1 cellular context compared by ENCODE assay signal in the genomic region with DNA sequence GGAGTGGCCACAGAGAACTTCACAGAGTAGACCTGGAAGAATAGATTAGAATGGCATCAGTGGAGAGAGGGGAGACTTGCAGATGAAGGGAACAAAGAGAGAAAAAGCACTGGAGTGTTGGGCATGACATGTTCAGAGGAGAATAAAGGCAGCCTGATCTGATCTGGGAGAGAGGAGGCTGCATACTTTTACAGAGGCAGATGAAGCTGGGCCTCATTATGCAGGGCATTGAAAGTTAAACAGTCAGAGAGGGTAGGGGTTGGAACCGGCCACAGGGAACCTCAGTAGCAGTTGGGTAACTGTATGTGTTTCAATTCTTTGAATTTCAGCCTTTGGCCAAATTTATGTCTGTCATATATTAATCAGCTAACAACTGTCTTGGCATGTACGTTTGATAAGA.
TF ChIP-seq lines count a peak whose summit lies in the region.

No MANE protein-coding gene starts in this region.

TF ChIP-seq in WTC11, 78 proteins besides CTCF, POLR2A, EP300 and RAD21 (continued from another document):
- TF ChIP-seq, protein P1, sequence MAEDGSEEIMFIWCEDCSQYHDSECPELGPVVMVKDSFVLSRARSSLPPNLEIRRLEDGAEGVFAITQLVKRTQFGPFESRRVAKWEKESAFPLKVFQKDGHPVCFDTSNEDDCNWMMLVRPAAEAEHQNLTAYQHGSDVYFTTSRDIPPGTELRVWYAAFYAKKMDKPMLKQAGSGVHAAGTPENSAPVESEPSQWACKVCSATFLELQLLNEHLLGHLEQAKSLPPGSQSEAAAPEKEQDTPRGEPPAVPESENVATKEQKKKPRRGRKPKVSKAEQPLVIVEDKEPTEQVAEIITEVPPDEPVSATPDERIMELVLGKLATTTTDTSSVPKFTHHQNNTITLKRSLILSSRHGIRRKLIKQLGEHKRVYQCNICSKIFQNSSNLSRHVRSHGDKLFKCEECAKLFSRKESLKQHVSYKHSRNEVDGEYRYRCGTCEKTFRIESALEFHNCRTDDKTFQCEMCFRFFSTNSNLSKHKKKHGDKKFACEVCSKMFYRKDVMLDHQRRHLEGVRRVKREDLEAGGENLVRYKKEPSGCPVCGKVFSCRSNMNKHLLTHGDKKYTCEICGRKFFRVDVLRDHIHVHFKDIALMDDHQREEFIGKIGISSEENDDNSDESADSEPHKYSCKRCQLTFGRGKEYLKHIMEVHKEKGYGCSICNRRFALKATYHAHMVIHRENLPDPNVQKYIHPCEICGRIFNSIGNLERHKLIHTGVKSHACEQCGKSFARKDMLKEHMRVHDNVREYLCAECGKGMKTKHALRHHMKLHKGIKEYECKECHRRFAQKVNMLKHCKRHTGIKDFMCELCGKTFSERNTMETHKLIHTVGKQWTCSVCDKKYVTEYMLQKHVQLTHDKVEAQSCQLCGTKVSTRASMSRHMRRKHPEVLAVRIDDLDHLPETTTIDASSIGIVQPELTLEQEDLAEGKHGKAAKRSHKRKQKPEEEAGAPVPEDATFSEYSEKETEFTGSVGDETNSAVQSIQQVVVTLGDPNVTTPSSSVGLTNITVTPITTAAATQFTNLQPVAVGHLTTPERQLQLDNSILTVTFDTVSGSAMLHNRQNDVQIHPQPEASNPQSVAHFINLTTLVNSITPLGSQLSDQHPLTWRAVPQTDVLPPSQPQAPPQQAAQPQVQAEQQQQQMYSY (CRISPR knock-in tag; IDR thresholded peaks at IDR 0.05), result no peak
- no peak for TF ChIP-seq ZNF423 (CRISPR knock-in tag; IDR thresholded peaks at IDR 0.05)
- no peak for TF ChIP-seq JAZF1 (CRISPR knock-in tag; IDR thresholded peaks at IDR 0.05)
- TF ChIP-seq, protein P2, sequence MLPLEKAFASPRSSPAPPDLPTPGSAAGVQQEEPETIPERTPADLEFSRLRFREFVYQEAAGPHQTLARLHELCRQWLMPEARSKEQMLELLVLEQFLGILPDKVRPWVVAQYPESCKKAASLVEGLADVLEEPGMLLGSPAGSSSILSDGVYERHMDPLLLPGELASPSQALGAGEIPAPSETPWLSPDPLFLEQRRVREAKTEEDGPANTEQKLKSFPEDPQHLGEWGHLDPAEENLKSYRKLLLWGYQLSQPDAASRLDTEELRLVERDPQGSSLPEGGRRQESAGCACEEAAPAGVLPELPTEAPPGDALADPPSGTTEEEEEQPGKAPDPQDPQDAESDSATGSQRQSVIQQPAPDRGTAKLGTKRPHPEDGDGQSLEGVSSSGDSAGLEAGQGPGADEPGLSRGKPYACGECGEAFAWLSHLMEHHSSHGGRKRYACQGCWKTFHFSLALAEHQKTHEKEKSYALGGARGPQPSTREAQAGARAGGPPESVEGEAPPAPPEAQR (CRISPR knock-in tag; IDR thresholded peaks at IDR 0.05), result no peak
- no peak for TF ChIP-seq GABPB1 (CRISPR knock-in tag; IDR thresholded peaks at IDR 0.05)
- TF ChIP-seq, protein P3, sequence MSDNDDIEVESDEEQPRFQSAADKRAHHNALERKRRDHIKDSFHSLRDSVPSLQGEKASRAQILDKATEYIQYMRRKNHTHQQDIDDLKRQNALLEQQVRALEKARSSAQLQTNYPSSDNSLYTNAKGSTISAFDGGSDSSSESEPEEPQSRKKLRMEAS (CRISPR knock-in tag; IDR thresholded peaks at IDR 0.05), result no peak
- no peak for TF ChIP-seq ZNF219 (CRISPR knock-in tag; IDR thresholded peaks at IDR 0.05; ENCODE audit: borderline replicate concordance)
- TF ChIP-seq ZNF317 (CRISPR knock-in tag; IDR thresholded peaks at IDR 0.05; ENCODE audit: borderline replicate concordance, low read depth), result no peak
- no peak for TF ChIP-seq RELA (CRISPR knock-in tag; IDR thresholded peaks at IDR 0.05; ENCODE audit: borderline replicate concordance)
- no peak for TF ChIP-seq ETV6 (CRISPR knock-in tag; IDR thresholded peaks at IDR 0.05)
